11 cellular contexts compared by ENCODE assay signal in genomic region chr14:104075530-104076151, GRCh38. TPM values are rescaled to one million over a fixed set of nuclear protein-coding genes. Genes with fewer than 3 reads are reported as not detected.
DNase-seq lines count a peak whose midpoint lies in the region; ATAC-seq and TF ChIP-seq lines count a peak whose summit lies in the region.
"Had no signal": no experiment of that assay in that cellular context is flagged by ENCODE, and none has a peak within 500 bp of the region (broad histone marks: within the 10 kb centered on the region; RNA-seq: fewer than 3 reads in every experiment).

No MANE protein-coding gene starts in this region.

- TF ChIP-seq CTCF in IMR-90 (conservative IDR thresholded peaks at IDR 0.05; ENCODE audit: low read depth, low read length) (peak; percentile 33; the same call in 1 of the 2 replicates), astrocyte of the spinal cord (IDR thresholded peaks at IDR 0.05; ENCODE audit: low read depth, low read length) (peak; percentile 44), nephron (IDR thresholded peaks at IDR 0.05; ENCODE audit: unreplicated experiment in 3 of 3) (peak; percentile 57 to 64 (median 62)), lower leg skin (IDR thresholded peaks at IDR 0.05) (no peak)

- H3K4me1 ChIP-seq in IMR-90 (ENCODE audit: control insufficient read depth, insufficient read depth, low read length), result no peaks in the 10 kb centered on the region

- H2BK5ac ChIP-seq in IMR-90 (ENCODE audit: low read depth, low read length, poor library complexity, severe bottlenecking), result no peak overlapping the region

- H3K4ac ChIP-seq in IMR-90 (ENCODE audit: low read depth, low read length), result no peak overlapping the region

- no peak overlapping the region for H3K23ac ChIP-seq in IMR-90 (ENCODE audit: low read depth, low read length)

- POLR2A ChIA-PET in IMR-90 (lab: Charles Lee; ENCODE audit: unreplicated experiment), result no interaction called here

- peaks cover 15% of the 10 kb centered on the region for H3K27me3 Mint-ChIP-seq in nephron (ENCODE audit: low read depth)

- H2AK9ac ChIP-seq in IMR-90 (replicated peaks; ENCODE audit: low read depth, low read length, poor library complexity), result no peak overlapping the region

- H3K79me1 ChIP-seq in IMR-90 (ENCODE audit: low read depth in 1 of 2, low read length in 2 of 2), result no peaks in the 10 kb centered on the region

- no peak for ATAC-seq in IMR-90 (ENCODE audit: low read depth)

- TF ChIP-seq RAD21 in IMR-90 (IDR thresholded peaks at IDR 0.05; ENCODE audit: low read length), result no peak

- no peak for TF ChIP-seq POLR2A in IMR-90 (IDR thresholded peaks at IDR 0.05; ENCODE audit: low read depth, low read length)
- TF ChIP-seq POLR2A in lower leg skin (IDR thresholded peaks at IDR 0.05), result no peak

- H2AFZ ChIP-seq in IMR-90 (replicated peaks; ENCODE audit: low read length, poor library complexity), result no peak overlapping the region

- no peak overlapping the region for H3K4me3 ChIP-seq in IMR-90 (ENCODE audit: insufficient read depth, low read depth, low read length)
- H3K4me3 ChIP-seq in astrocyte of the spinal cord (ENCODE audit: low read depth, low read length), result no peak overlapping the region
- H3K4me3 ChIP-seq in lower leg skin (ENCODE audit: low read depth, poor library complexity, severe bottlenecking), result no peak overlapping the region

- H3K9me1 ChIP-seq in IMR-90 (ENCODE audit: insufficient read depth, low read length), result no peaks in the 10 kb centered on the region

- in situ Hi-C loops in IMR-90 (cut with MboI; ENCODE audit: low sequenced_read_pairs) (loop anchor here (25.0 kb wide), 2 partner anchors 487 to 562 kb away; no protein-coding TSS in a partner anchor), astrocyte of the spinal cord (cut with HindIII; ENCODE audit: low sequenced_read_pairs) (no loop called here)

- CTCF ChIA-PET in IMR-90 (lab: Yijun Ruan, JAX), result no interaction called here

- no peak overlapping the region for H2BK15ac ChIP-seq in IMR-90 (ENCODE audit: low read depth, low read length)

- H3K36me3 Mint-ChIP-seq in nephron (ENCODE audit: low read depth), result no peaks in the 10 kb centered on the region

- H2AK5ac ChIP-seq in IMR-90 (ENCODE audit: low read depth, low read length), result no peak overlapping the region

- DNase-seq in NCI-H1417 (lab: John Stamatoyannopoulos, UW) (peak in 2 of 3 experiments; percentile 26 to 28), NCI-H1417 treated with DMSO at 0.1 percent for 48 hours (lab: John Stamatoyannopoulos, UW) (no peak), IMR-90 (no peak), astrocyte of the spinal cord (ENCODE audit: low read depth, low spot score) (no peak), lower leg skin (ENCODE audit: low spot score in 2 of 2) (no peak), nucleus accumbens (lab: John Stamatoyannopoulos, UW) (no peak)
- no peak for DNase-seq in activated naive CD4-positive, alpha-beta T cell (lab: John Stamatoyannopoulos, UW)
- DNase-seq: MM.1S had no signal

- dilution Hi-C loops in IMR-90 (cut with HindIII; ENCODE audit: low sequenced_read_pairs, unreplicated experiment), result no loop called here

- intact Hi-C loops in IMR-90 (cut with micrococcal nuclease) (loop anchor here (10.0 kb wide), 1 partner anchor 271 kb away; no protein-coding TSS in a partner anchor), lower leg skin (cut with DNase I; ENCODE audit: low total_unique reads) (loop anchor here (5.0 kb wide), 1 partner anchor 57 kb away; no protein-coding TSS in a partner anchor)

- no peak overlapping the region for H3K9ac ChIP-seq in IMR-90 (ENCODE audit: low read depth, low read length)

- no TSS peak for BruUV-seq in IMR-90 (replicated peaks; lab: Mats Ljungman, UMichigan)

- no peaks in the 10 kb centered on the region for H3K4me1 Mint-ChIP-seq in nephron

- H3K9me3 ChIP-seq in IMR-90 (ENCODE audit: control insufficient read depth, insufficient read depth, low read length), result no peaks in the 10 kb centered on the region

- H3K4me3 Mint-ChIP-seq in nephron, result no peak overlapping the region

- H3K18ac ChIP-seq in IMR-90 (ENCODE audit: low read depth, low read length), result no peak overlapping the region

- no peak overlapping the region for H4K91ac ChIP-seq in IMR-90 (ENCODE audit: insufficient read depth, low read depth, low read length)

- H2BK120ac ChIP-seq in IMR-90 (ENCODE audit: low read depth, low read length), result no peak overlapping the region

- no peak overlapping the region for H3K27ac Mint-ChIP-seq in nephron

- no peak overlapping the region for H4K5ac ChIP-seq in IMR-90 (ENCODE audit: low read depth, low read length)

- WGBS in IMR-90 (ENCODE audit: extremely low coverage in 2 of 2, insufficient read length in 1 of 2), 2 experiments, result no CpG with 5 or more reads among the region's 6 CpGs
- 33% methylated on average over 6 of the region's 6 CpGs for WGBS in lower leg skin, 2 donors

- no peak overlapping the region for H4K8ac ChIP-seq in IMR-90 (ENCODE audit: low read depth in 2 of 2, low read length in 2 of 2)

- H3K56ac ChIP-seq in IMR-90 (ENCODE audit: extremely low read depth, insufficient read depth, low read length), result no peak overlapping the region

- H3K9me3 Mint-ChIP-seq in nephron, result peaks cover 7% of the 10 kb centered on the region

- H4K20me1 ChIP-seq in IMR-90 (ENCODE audit: insufficient read depth, low read length), result no peaks in the 10 kb centered on the region

- H3K27ac ChIP-seq in IMR-90 (ENCODE audit: insufficient read depth, low read length), result no peak overlapping the region

- H2BK20ac ChIP-seq in IMR-90 (ENCODE audit: low read depth, low read length), result no peak overlapping the region

- no peak overlapping the region for H3K4me2 ChIP-seq in IMR-90 (ENCODE audit: low read depth, low read length)

- H3K27me3 ChIP-seq in IMR-90 (ENCODE audit: control insufficient read depth, insufficient read depth, low read length), result no peaks in the 10 kb centered on the region

- H3K14ac ChIP-seq in IMR-90 (replicated peaks; ENCODE audit: low read depth, low read length), result no peak overlapping the region

- H3K36me3 ChIP-seq in IMR-90 (ENCODE audit: control insufficient read depth, insufficient read depth, low read length), result no peaks in the 10 kb centered on the region

TF ChIP-seq in IMR-90, 13 proteins besides CTCF, POLR2A, EP300 and RAD21:
- TF ChIP-seq MXI1 (IDR thresholded peaks at IDR 0.05; ENCODE audit: borderline replicate concordance, low read depth, low read length), result no peak
- no peak for TF ChIP-seq MAZ (IDR thresholded peaks at IDR 0.05; ENCODE audit: borderline replicate concordance, low read depth, low read length)
- no peak for TF ChIP-seq RCOR1 (IDR thresholded peaks at IDR 0.05; ENCODE audit: insufficient replicate concordance, low read length)
- no peak for TF ChIP-seq BHLHE40 (IDR thresholded peaks at IDR 0.05; ENCODE audit: low read depth, low read length)
- no peak for TF ChIP-seq RFX5 (IDR thresholded peaks at IDR 0.05; ENCODE audit: low read depth, low read length)

RNA-seq across cellular contexts. Expression of gene ASPG, which starts 9.9 kb away (rescaled TPM):
- total RNA-seq in IMR-90 (2012; rRNA removed) (not detected in 2 replicates), lower leg skin (10 to 100 TPM; 12.1 to 56.6 (median 25.4) TPM)
- not detected in 2 replicates for polyA plus RNA-seq in IMR-90 (2012; rRNA removed)
- polyA plus RNA-seq in IMR-90 (2012; cell fraction: cytosol; rRNA removed), result not detected in 2 replicates
- not detected in 2 replicates for polyA plus RNA-seq in IMR-90 (2012; cell fraction: nucleus; rRNA removed; ENCODE audit: low replicate concordance)
- total RNA-seq: lung microvascular endothelial cell; T-helper 1 cell treated with Interleukin-12 subunit alpha and Interleukin-12 subunit beta and Interleukin-4 antibody, amounts not matched to agents 30 ng/mL and 1 ng/mL, for 36 hours had no signal

Comparison
In these comparisons a context has a peak if more than half of its experiments do, and no peak if none do; other contexts are left out.
1. DNase-seq: peak in NCI-H1417 (2 of 3); none in NCI-H1417 treated with DMSO at 0.1 percent for 48 hours (single experiment), IMR-90 (single experiment), astrocyte of the spinal cord (single experiment), lower leg skin (0 of 2), nucleus accumbens (0 of 56) and activated naive CD4-positive, alpha-beta T cell (0 of 4).
2. CTCF ChIP-seq: peak in IMR-90 (single experiment), astrocyte of the spinal cord (single experiment) and nephron (3 of 3); none in lower leg skin (0 of 3).
3. RNA of gene ASPG, which starts 9.9 kb away (total RNA-seq): 12.1 to 56.6 TPM in lower leg skin; not detected in IMR-90; every median in the first group is over 10 times any median in the second.